Comparison of ENCODE assay signal across 8 cellular contexts in the genomic region with DNA sequence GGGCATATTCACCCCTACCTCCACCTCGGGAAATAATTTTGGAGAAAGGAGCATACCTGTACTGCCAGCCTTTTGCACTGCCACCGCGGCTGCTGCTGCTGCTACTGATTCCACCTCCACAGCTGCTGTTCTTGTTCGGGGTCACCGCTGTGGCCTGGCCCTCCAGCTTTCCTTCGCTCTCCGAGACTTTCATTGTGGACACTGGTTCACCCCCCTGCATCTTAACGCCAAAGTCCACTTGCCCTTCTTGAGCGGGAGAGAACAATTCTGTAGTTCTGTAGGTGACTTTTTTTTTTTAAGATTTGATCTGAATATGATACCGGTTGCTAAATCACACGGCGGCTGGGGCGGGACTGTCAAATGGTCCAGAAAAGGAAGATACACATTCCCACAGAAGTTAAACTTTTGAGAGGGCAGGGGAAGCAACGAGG. TPM values are rescaled to one million over a fixed set of nuclear protein-coding genes. Genes with fewer than 3 reads are reported as not detected.
DNase-seq lines count a peak whose midpoint lies in the region; ATAC-seq, FAIRE-seq and TF ChIP-seq lines count a peak whose summit lies in the region.

No MANE protein-coding gene starts in this region.

- no peak overlapping the region for H2BK120ac ChIP-seq in H1 (replicated peaks; ENCODE audit: low read depth, low read length)

- H2BK15ac ChIP-seq in H1 (ENCODE audit: low read length), result no peak overlapping the region

- no peak for FAIRE-seq in H1 (lab: Jason Lieb, UNC)

- H3K14ac ChIP-seq in H1 (ENCODE audit: insufficient read length), result no peak overlapping the region

- no peak for TF ChIP-seq EP300 in H1 (IDR thresholded peaks at IDR 0.05; ENCODE audit: borderline replicate concordance in 1 of 2, low read depth in 2 of 2, low read length in 2 of 2)

- intact Hi-C loops in naive thymus-derived CD4-positive, alpha-beta T cell (cut with micrococcal nuclease), result loop anchor here (1.0 to 10.0 kb wide), 13 partner anchors 74 to 2000 kb away; partner anchors contain the start of genes SNX4 (in 2 of the 2), UMPS (in 2 of the 2), ZNF148 (in 2 of the 2) and ZXDC (in 2 of the 2)

- TF ChIP-seq POLR2A in H1 (IDR thresholded peaks at IDR 0.05; ENCODE audit: control extremely low read depth in 1 of 2, low read depth in 2 of 2, low read length in 2 of 2), result no peak

- 4% methylated on average over 14 of the region's 14 CpGs; no CpG with 5 or more reads in 1 of the 2 experiments for WGBS in H1 (ENCODE audit: extremely low coverage in 1 of 2, insufficient coverage in 1 of 2, insufficient read length in 1 of 2, insufficient replicate concordance in 2 of 2, low coverage in 1 of 2, low lambda C conversion rate in 2 of 2, missing lambda C conversion rate in 1 of 2), 2 experiments

- no peak overlapping the region for H3K23ac ChIP-seq in H1 (ENCODE audit: insufficient read length)

- H4K91ac ChIP-seq in H1 (replicated peaks; ENCODE audit: insufficient read length, low read length), result no peak overlapping the region

- peak overlapping the region; percentile 76; the same call in 1 of the 2 replicates for H2BK5ac ChIP-seq in H1 (ENCODE audit: low read depth, low read length)

- H3K4me3 ChIP-seq in H1 (ENCODE audit: extremely low read depth in 1 of 4, insufficient read depth in 2 of 4, low read depth in 3 of 4, low read length in 4 of 4), result peak overlapping the region; percentile 73 to 86 (median 80)
- peak overlapping the region; percentile 82 for H3K4me3 ChIP-seq in naive thymus-derived CD4-positive, alpha-beta T cell (ENCODE audit: low read length)

- peaks cover 3% of the 10 kb centered on the region; the same call in 1 of the 2 replicates for H3K79me1 ChIP-seq in H1 (ENCODE audit: low read depth, low read length)

- CTCF ChIA-PET in H1 (lab: Charles Lee; ENCODE audit: partially characterized antibody), result interaction anchor here (0.9 kb wide), 1 partner anchor 9 kb away, joined by 8 read pairs; no protein-coding TSS in a partner anchor
- CTCF ChIA-PET in naive thymus-derived CD4-positive, alpha-beta T cell (lab: Charles Lee), result no interaction called here

- H3K4me1 ChIP-seq in H1 (replicated peaks in 1 of 4; ENCODE audit: control insufficient read depth in 3 of 4, insufficient read depth in 4 of 4, low read length in 3 of 4), result peaks cover 0 to 2% (median 0%) of the 10 kb centered on the region in 4 experiments; a peak in 3 of 7 replicates
- H3K4me1 ChIP-seq in naive thymus-derived CD4-positive, alpha-beta T cell (ENCODE audit: control insufficient read depth in 2 of 2, insufficient read depth in 2 of 2, low read length in 2 of 2), result peaks cover 4 to 15% of the 10 kb centered on the region in 2 donors

- peak overlapping the region; percentile 90 to 99 (median 94) for H3K4me3 Mint-ChIP-seq in naive thymus-derived CD4-positive, alpha-beta T cell

- H4K20me1 ChIP-seq in H1 (replicated peaks in 1 of 2; ENCODE audit: control insufficient read depth in 1 of 2, insufficient read depth in 2 of 2, low read length in 2 of 2), result no peaks in the 10 kb centered on the region

- H3K9me3 ChIP-seq in H1 (ENCODE audit: insufficient read depth in 2 of 2, low read depth in 1 of 2, low read length in 1 of 2), result no peaks in the 10 kb centered on the region
- H3K9me3 ChIP-seq in naive thymus-derived CD4-positive, alpha-beta T cell (ENCODE audit: control insufficient read depth in 2 of 3, low read length in 3 of 3), result no peaks in the 10 kb centered on the region

- H4K5ac ChIP-seq in H1 (ENCODE audit: insufficient read length, low read depth, low read length), result no peak overlapping the region

- H3K4me1 Mint-ChIP-seq in naive thymus-derived CD4-positive, alpha-beta T cell, result peaks cover 32 to 50% (median 42%) of the 10 kb centered on the region in 7 donors

- H2BK12ac ChIP-seq in H1 (ENCODE audit: low read depth, low read length), result no peak overlapping the region

- H3K27me3 ChIP-seq in H1 (replicated peaks in 1 of 4; ENCODE audit: control insufficient read depth in 3 of 4, extremely low read depth in 1 of 4, insufficient read depth in 3 of 4, low read length in 3 of 4), result no peaks in the 10 kb centered on the region
- H3K27me3 ChIP-seq in naive thymus-derived CD4-positive, alpha-beta T cell (ENCODE audit: control insufficient read depth in 2 of 2, insufficient read depth in 2 of 2, low read length in 2 of 2), result no peaks in the 10 kb centered on the region

- no peak overlapping the region for H3K18ac ChIP-seq in H1 (ENCODE audit: extremely low read depth, low read length)

- no peak for TF ChIP-seq RAD21 in H1 (IDR thresholded peaks at IDR 0.05 in 1 of 2, conservative IDR thresholded peaks at IDR 0.05 in 1 of 2; ENCODE audit: low read depth in 2 of 2, low read length in 2 of 2)

- ATAC-seq in naive thymus-derived CD4-positive, alpha-beta T cell, result no peak
- ATAC-seq in HG03460 (IDR thresholded peaks at IDR 0.05; ENCODE audit: unreplicated experiment) (no peak), GM21619 (IDR thresholded peaks at IDR 0.05; ENCODE audit: unreplicated experiment) (no peak)

- no peaks in the 10 kb centered on the region for H3K36me3 ChIP-seq in H1 (ENCODE audit: control insufficient read depth in 2 of 4, insufficient read depth in 4 of 4, low read length in 3 of 4)
- H3K36me3 ChIP-seq in naive thymus-derived CD4-positive, alpha-beta T cell (ENCODE audit: control insufficient read depth in 2 of 3, insufficient read depth in 3 of 3, low read length in 3 of 3), result peaks cover 0 to 7% (median 0%) of the 10 kb centered on the region in 3 experiments

- H2BK20ac ChIP-seq in H1 (ENCODE audit: low read length), result no peak overlapping the region

- POLR2A ChIA-PET in H1 (lab: Charles Lee; ENCODE audit: partially characterized antibody), result interaction anchor here (0.6 to 1.8 kb wide), 7 partner anchors 9 to 568 kb away, joined by 3 to 6 read pairs (median 3); partner anchors contain the start of gene SNX4
- POLR2A ChIA-PET in naive thymus-derived CD4-positive, alpha-beta T cell (lab: Charles Lee), result interaction anchor here (0.6 to 1.5 kb wide), 2 partner anchors 87 to 219 kb away, joined by 3 to 4 read pairs; partner anchors contain the start of gene ZNF148

- H3K56ac ChIP-seq in H1 (replicated peaks; ENCODE audit: insufficient read length, low read depth, low read length), result no peak overlapping the region

- H3K4me2 ChIP-seq in H1 (ENCODE audit: insufficient read depth in 1 of 2, low read depth in 2 of 2, low read length in 2 of 2), result peak overlapping the region; percentile 74 to 85

- no peak for TF ChIP-seq CTCF in H1 (IDR thresholded peaks at IDR 0.05; ENCODE audit: control extremely low read depth in 1 of 3, insufficient read depth in 1 of 3, low read depth in 1 of 3, low read length in 3 of 3)

- peak; percentile 45 for DNase-seq in NCI-H146 (lab: John Stamatoyannopoulos, UW)
- DNase-seq in NCI-H146 treated with DMSO at 0.1 percent for 48 hours (lab: John Stamatoyannopoulos, UW; ENCODE audit: unreplicated experiment), result no peak
- DNase-seq in RKO (ENCODE audit: low spot score), result peak; percentile 45
- no peak for DNase-seq in H1 (ENCODE audit: low read depth in 1 of 2, low spot score in 2 of 2)
- peak in 4 of 9 donors; percentile 10 to 25 (median 16) for DNase-seq in naive thymus-derived CD4-positive, alpha-beta T cell
- DNase-seq in kidney tubule cell (ENCODE audit: low spot score), result no peak

- H4K8ac ChIP-seq in H1 (ENCODE audit: extremely low read depth, insufficient read depth, low read length), result no peak overlapping the region

- peaks cover 0 to 50% of the 10 kb centered on the region in 2 experiments; a peak in 2 of 4 replicates for H3K79me2 ChIP-seq in H1 (ENCODE audit: control insufficient read depth in 1 of 2, insufficient read depth in 2 of 2, low read length in 2 of 2)

- no peaks in the 10 kb centered on the region for H3K27me3 Mint-ChIP-seq in naive thymus-derived CD4-positive, alpha-beta T cell

- peaks cover 0 to 12% (median 3%) of the 10 kb centered on the region in 5 donors for H3K36me3 Mint-ChIP-seq in naive thymus-derived CD4-positive, alpha-beta T cell

- H3K27ac ChIP-seq in H1 (ENCODE audit: low read depth, low read length), result no peak overlapping the region
- H3K27ac ChIP-seq in naive thymus-derived CD4-positive, alpha-beta T cell (ENCODE audit: low read depth, low read length), result peak overlapping the region; percentile 90

- peak overlapping the region; percentile 72 to 91 (median 80) for H3K9ac ChIP-seq in H1 (replicated peaks in 1 of 4; ENCODE audit: extremely low read depth in 1 of 4, low read depth in 3 of 4, low read length in 3 of 4)

- peaks cover 2% of the 10 kb centered on the region; the same call in 1 of the 2 replicates for H3K23me2 ChIP-seq in H1 (ENCODE audit: low read depth, low read length)

- peaks cover 0 to 2% (median 0%) of the 10 kb centered on the region in 11 donors for H3K9me3 Mint-ChIP-seq in naive thymus-derived CD4-positive, alpha-beta T cell

- H3K4ac ChIP-seq in H1 (replicated peaks; ENCODE audit: insufficient read length, low read depth, low read length), result no peak overlapping the region

- peak overlapping the region; percentile 27; the same call in 1 of the 2 replicates for H2AFZ ChIP-seq in H1 (ENCODE audit: low read length)

- peak overlapping the region; percentile 73 to 95 (median 89) for H3K27ac Mint-ChIP-seq in naive thymus-derived CD4-positive, alpha-beta T cell

- H2AK5ac ChIP-seq in H1 (ENCODE audit: low read depth, low read length), result no peak overlapping the region

TF ChIP-seq in H1, 55 proteins besides CTCF, POLR2A, EP300 and RAD21:
- no peak for TF ChIP-seq KDM5A (IDR thresholded peaks at IDR 0.05; ENCODE audit: low read length)
- TF ChIP-seq SAP30 (IDR thresholded peaks at IDR 0.05; ENCODE audit: insufficient read depth, insufficient replicate concordance, low read length), result peak; percentile 38
TF ChIP-seq in H1: peak in this region for 1.

RNA-seq across cellular contexts. Expression of gene OSBPL11, which starts 0.7 kb away (rescaled TPM):
- 20.8 and 21.8 TPM in 2 replicates for total RNA-seq in H1 (2021; fragmentation: NEBNext Ultra II Directional; extraction: Animal tissue kit (Norgen Biotek cat#: 25700))
- polyA plus RNA-seq in H1 (2011; rRNA removed), result 2.9 and 5.7 TPM in 2 replicates
- polyA plus RNA-seq in H1 (2011; cell fraction: cytosol; rRNA removed), result 6.7 TPM
- 2.9 TPM for polyA plus RNA-seq in H1 (2011; cell fraction: nucleus; rRNA removed)
- 8.6 to 16.3 TPM (median 12.5 TPM) in 4 replicates for polyA plus RNA-seq in H1 (2012, experiment 1 of 2)
- polyA plus RNA-seq in H1 (2012, experiment 2 of 2), result 1.2 TPM
- 10.5 TPM for polyA plus RNA-seq in H1 (2013, experiment 1 of 2)
- 10.2 TPM for polyA plus RNA-seq in H1 (2013, experiment 2 of 2)
- polyA minus RNA-seq in H1 (2011; rRNA and poly(A)+ RNA removed), result 18.9 and 26.4 TPM in 2 replicates
- 10.9 TPM for polyA minus RNA-seq in H1 (2011; cell fraction: cytosol; rRNA and poly(A)+ RNA removed)
- 10.0 TPM for polyA minus RNA-seq in H1 (2011; cell fraction: nucleus; rRNA and poly(A)+ RNA removed)
- total RNA-seq in naive thymus-derived CD4-positive, alpha-beta T cell, result 10 to 100 TPM in 4 of 5 experiments, 1 to 10 TPM in 1; 6.7 to 18.7 (median 13.7) TPM
- polyA plus RNA-seq in naive thymus-derived CD4-positive, alpha-beta T cell, result 1 to 10 TPM; 5.7 to 7.1 TPM

Comparison
In these comparisons a context has a peak if more than half of its experiments do, and no peak if none do; other contexts are left out.
1. DNase-seq: peak in NCI-H146 (single experiment) and RKO (single experiment); none in NCI-H146 treated with DMSO at 0.1 percent for 48 hours (single experiment), H1 (0 of 2) and kidney tubule cell (single experiment).